Comparison of ENCODE assay signal across 32 cellular contexts in genomic region chr11:129391864-129392263, GRCh38. TPM values are rescaled to one million over a fixed set of nuclear protein-coding genes. Genes with fewer than 3 reads are reported as not detected.
"Had no signal": no experiment of that assay in that cellular context is flagged by ENCODE, and none has a peak within 500 bp of the region (broad histone marks: within the 10 kb centered on the region; RNA-seq: fewer than 3 reads in every experiment).

No MANE protein-coding gene starts in this region.

- H3K27me3 ChIP-seq: ascending aorta, testis, transverse colon, vagina had no signal

- DNase-seq: activated CD4-positive, alpha-beta memory T cell treated with anti-CD3 and anti-CD28 coated beads for 36 hours; activated CD4-positive, alpha-beta T cell treated with anti-CD3 and anti-CD28 coated beads for 48 hours; activated CD8-positive, alpha-beta memory T cell treated with anti-CD3 and anti-CD28 coated beads, Interleukin-2, amount 50 U/mL, for 4 hours; activated effector memory CD4-positive, alpha-beta T cell treated with anti-CD3 and anti-CD28 coated beads, Interleukin-2, amount 50 U/mL, for 16 hours; activated naive CD4-positive, alpha-beta T cell treated with anti-CD3 and anti-CD28 coated beads, Interleukin-2, amount 10 ng/mL, durations not matched to agents 7 days and 5 days; activated naive CD8-positive, alpha-beta T cell treated with anti-CD3 and anti-CD28 coated beads, Interleukin-2, amount 10 ng/mL, durations not matched to agents 7 days and 5 days; activated T-cell treated with anti-CD3 and anti-CD28 coated beads, Interleukin-2, amount 50 U/mL, for 1 hour; effector memory CD8-positive, alpha-beta T cell; erythroblast; gastrocnemius medialis; glutamatergic neuron; mammary epithelial cell; midbrain; naive thymus-derived CD8-positive, alpha-beta T cell; nucleus accumbens; pancreas; retina; sigmoid colon; stimulated activated CD4-positive, alpha-beta T cell treated with anti-CD3 and anti-CD28 coated beads, Interleukin-15, amount 100 ng/mL, for 24 hours; stimulated activated CD4-positive, alpha-beta T cell treated with anti-CD3 and anti-CD28 coated beads, Interleukin-2, amount 100 ng/mL, for 24 hours; stimulated activated naive CD4-positive, alpha-beta T cell treated with Interleukin-2 at 50 U/mL for 16 hours; T-helper 17 cell; T1000; testis; transverse colon; WERI-Rb-1 had no signal

- H3K27ac ChIP-seq: ascending aorta, coronary artery, gastrocnemius medialis, prostate gland, sigmoid colon, testis, transverse colon, vagina, WERI-Rb-1 had no signal

- FAIRE-seq: islet of Langerhans, pancreas had no signal

- H3K9me3 ChIP-seq: ascending aorta, gastrocnemius medialis, pancreas, prostate gland, sigmoid colon, testis, transverse colon, vagina had no signal

- H3K36me3 ChIP-seq: ascending aorta, gastrocnemius medialis, pancreas, prostate gland, sigmoid colon, transverse colon, vagina, WERI-Rb-1 had no signal

- H3K4me1 ChIP-seq: ascending aorta, gastrocnemius medialis, pancreas, prostate gland, sigmoid colon, testis had no signal

- H3K4me3 ChIP-seq: ascending aorta, coronary artery, gastrocnemius medialis, pancreas, prostate gland, sigmoid colon, testis, transverse colon, vagina had no signal

RNA-seq across cellular contexts. Expression of gene BARX2, which starts 16.2 kb away (rescaled TPM):
- polyA plus RNA-seq: liver; naive thymus-derived CD8-positive, alpha-beta T cell had no signal
